Comparison of ENCODE assay signal across 1 cellular context in the genomic region with DNA sequence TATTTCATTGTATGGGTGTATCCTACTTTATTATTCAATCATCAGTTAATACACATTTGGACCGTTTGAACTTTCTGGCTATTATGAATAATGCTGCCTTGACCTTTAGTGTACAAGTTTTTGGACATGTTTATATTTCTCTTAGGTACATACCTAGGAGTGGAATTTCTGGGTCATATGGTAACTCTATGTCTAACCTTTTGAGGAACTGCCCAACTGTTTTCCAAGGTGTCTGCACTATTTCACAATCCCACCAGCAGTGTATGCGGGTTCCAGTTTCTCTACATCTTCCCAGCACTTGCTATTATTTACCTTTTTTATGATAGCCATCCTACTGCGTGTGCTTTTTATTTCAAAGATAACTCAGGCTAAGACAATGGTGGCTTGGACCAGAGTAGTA.
TF ChIP-seq lines count a peak whose summit lies in the region.

No MANE protein-coding gene starts in this region.

TF ChIP-seq in HepG2, 621 proteins besides CTCF, POLR2A, EP300 and RAD21 (continued from another document and continues in another):
- 0 out of 2 replicates have a peak, but pooled peaks have one; percentile 39 for TF ChIP-seq ZNF609 (CRISPR knock-in tag; IDR thresholded peaks at IDR 0.05; ENCODE audit: borderline replicate concordance)
- TF ChIP-seq MED1 (CRISPR knock-in tag; IDR thresholded peaks at IDR 0.05), result peak; percentile 67
- TF ChIP-seq SOX5 (CRISPR knock-in tag; IDR thresholded peaks at IDR 0.05; ENCODE audit: borderline replicate concordance), result peak; percentile 67; the same call in 1 of the 2 replicates
- no peak for TF ChIP-seq ZNF460 (CRISPR knock-in tag; IDR thresholded peaks at IDR 0.05; ENCODE audit: borderline replicate concordance)
- 0 out of 2 replicates have a peak, but pooled peaks have one; percentile 55 for TF ChIP-seq SMYD3 (CRISPR knock-in tag; IDR thresholded peaks at IDR 0.05)
- TF ChIP-seq NR2F1 (CRISPR knock-in tag; IDR thresholded peaks at IDR 0.05), result peak; percentile 21 to 23; a peak in 2 of 4 replicates
- no peak for TF ChIP-seq CCDC6 (CRISPR knock-in tag; IDR thresholded peaks at IDR 0.05)
- no peak for TF ChIP-seq SNAPC4 (CRISPR knock-in tag; IDR thresholded peaks at IDR 0.05)
- TF ChIP-seq SMC3 (IDR thresholded peaks at IDR 0.05; ENCODE audit: low read length), result no peak
- no peak for TF ChIP-seq ZNF343 (CRISPR knock-in tag; IDR thresholded peaks at IDR 0.05)
- TF ChIP-seq CHD4 (IDR thresholded peaks at IDR 0.05; ENCODE audit: borderline replicate concordance, low read length), result no peak
- peak; percentile 93 for TF ChIP-seq RARA (CRISPR knock-in tag; IDR thresholded peaks at IDR 0.05)
- TF ChIP-seq LBX2 (CRISPR knock-in tag; IDR thresholded peaks at IDR 0.05; ENCODE audit: borderline replicate concordance), result no peak
- TF ChIP-seq NR2F2 (IDR thresholded peaks at IDR 0.05; ENCODE audit: borderline replicate concordance, low read depth), result 0 out of 2 replicates have a peak, but pooled peaks have one; percentile 14
- TF ChIP-seq CENPX (CRISPR knock-in tag; IDR thresholded peaks at IDR 0.05), result no peak
- TF ChIP-seq ZNF577 (CRISPR knock-in tag; IDR thresholded peaks at IDR 0.05; ENCODE audit: borderline replicate concordance, low read depth), result no peak
- TF ChIP-seq ONECUT2 (CRISPR knock-in tag; IDR thresholded peaks at IDR 0.05), result no peak
- TF ChIP-seq RNF219 (CRISPR knock-in tag; IDR thresholded peaks at IDR 0.05), result no peak
- no peak for TF ChIP-seq ZBTB7B (CRISPR knock-in tag; IDR thresholded peaks at IDR 0.05)
- no peak for TF ChIP-seq ZNF788 (CRISPR knock-in tag; IDR thresholded peaks at IDR 0.05; ENCODE audit: borderline replicate concordance)
- TF ChIP-seq MED8 (CRISPR knock-in tag; IDR thresholded peaks at IDR 0.05; ENCODE audit: insufficient replicate concordance), result no peak
- TF ChIP-seq NFYB (CRISPR knock-in tag; IDR thresholded peaks at IDR 0.05), result no peak
- no peak for TF ChIP-seq PCBP2 (optimal IDR thresholded peaks at IDR 0.05; ENCODE audit: low read depth, low read length, poor library complexity, severe bottlenecking)
- no peak for TF ChIP-seq ZNF121 (CRISPR knock-in tag; IDR thresholded peaks at IDR 0.05)
- TF ChIP-seq ZNF557 (CRISPR knock-in tag; IDR thresholded peaks at IDR 0.05), result no peak
- no peak for TF ChIP-seq SAFB2 (CRISPR knock-in tag; IDR thresholded peaks at IDR 0.05; ENCODE audit: borderline replicate concordance, low read depth)
- TF ChIP-seq NCOR1 (IDR thresholded peaks at IDR 0.05; ENCODE audit: borderline replicate concordance, low read length), result 0 out of 2 replicates have a peak, but pooled peaks have one; percentile 34
- TF ChIP-seq ARNTL (CRISPR knock-in tag; IDR thresholded peaks at IDR 0.05), result no peak
- TF ChIP-seq ZNF780A (CRISPR knock-in tag; IDR thresholded peaks at IDR 0.05), result no peak
- no peak for TF ChIP-seq POGZ (CRISPR knock-in tag; IDR thresholded peaks at IDR 0.05)
- 0 out of 2 replicates have a peak, but pooled peaks have one; percentile 49 for TF ChIP-seq ARID2 (CRISPR knock-in tag; IDR thresholded peaks at IDR 0.05; ENCODE audit: borderline replicate concordance)
- no peak for TF ChIP-seq IRF2 (CRISPR knock-in tag; IDR thresholded peaks at IDR 0.05)
- no peak for TF ChIP-seq POLR2G (IDR thresholded peaks at IDR 0.05; ENCODE audit: low read depth, low read length)
- no peak for TF ChIP-seq NFE2L2 (IDR thresholded peaks at IDR 0.05; ENCODE audit: low read length)
- TF ChIP-seq ZSCAN31 (CRISPR knock-in tag; IDR thresholded peaks at IDR 0.05; ENCODE audit: low read depth), result no peak
- TF ChIP-seq, protein P1, sequence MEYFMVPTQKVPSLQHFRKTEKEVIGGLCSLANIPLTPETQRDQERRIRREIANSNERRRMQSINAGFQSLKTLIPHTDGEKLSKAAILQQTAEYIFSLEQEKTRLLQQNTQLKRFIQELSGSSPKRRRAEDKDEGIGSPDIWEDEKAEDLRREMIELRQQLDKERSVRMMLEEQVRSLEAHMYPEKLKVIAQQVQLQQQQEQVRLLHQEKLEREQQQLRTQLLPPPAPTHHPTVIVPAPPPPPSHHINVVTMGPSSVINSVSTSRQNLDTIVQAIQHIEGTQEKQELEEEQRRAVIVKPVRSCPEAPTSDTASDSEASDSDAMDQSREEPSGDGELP (IDR thresholded peaks at IDR 0.05; ENCODE audit: borderline replicate concordance, low read depth), result no peak; the same call in 1 of the 2 replicates
- TF ChIP-seq CBX1 (IDR thresholded peaks at IDR 0.05; ENCODE audit: low read depth), result no peak
- TF ChIP-seq YEATS2 (CRISPR knock-in tag; IDR thresholded peaks at IDR 0.05; ENCODE audit: borderline replicate concordance), result no peak
- 0 out of 2 replicates have a peak, but pooled peaks have one; percentile 21 for TF ChIP-seq NCOA2 (CRISPR knock-in tag; IDR thresholded peaks at IDR 0.05)
- TF ChIP-seq ARNT2 (CRISPR knock-in tag; IDR thresholded peaks at IDR 0.05; ENCODE audit: low read depth), result no peak
- no peak for TF ChIP-seq REPIN1 (CRISPR knock-in tag; IDR thresholded peaks at IDR 0.05; ENCODE audit: borderline replicate concordance, low read depth)
- 0 out of 4 replicates have a peak, but pooled peaks of 1 of the 2 experiments have one; percentile 16 for TF ChIP-seq ATF4 (CRISPR knock-in tag; IDR thresholded peaks at IDR 0.05)
- TF ChIP-seq ZNF362 (CRISPR knock-in tag; IDR thresholded peaks at IDR 0.05; ENCODE audit: borderline replicate concordance), result no peak
- TF ChIP-seq SAP130 (CRISPR knock-in tag; IDR thresholded peaks at IDR 0.05; ENCODE audit: low read depth), result no peak
- TF ChIP-seq POLR2AphosphoS2 (IDR thresholded peaks at IDR 0.05; ENCODE audit: low read depth, low read length), result no peak
- TF ChIP-seq KLF9 (CRISPR knock-in tag; IDR thresholded peaks at IDR 0.05; ENCODE audit: low read depth), result no peak
- TF ChIP-seq, protein P2, sequence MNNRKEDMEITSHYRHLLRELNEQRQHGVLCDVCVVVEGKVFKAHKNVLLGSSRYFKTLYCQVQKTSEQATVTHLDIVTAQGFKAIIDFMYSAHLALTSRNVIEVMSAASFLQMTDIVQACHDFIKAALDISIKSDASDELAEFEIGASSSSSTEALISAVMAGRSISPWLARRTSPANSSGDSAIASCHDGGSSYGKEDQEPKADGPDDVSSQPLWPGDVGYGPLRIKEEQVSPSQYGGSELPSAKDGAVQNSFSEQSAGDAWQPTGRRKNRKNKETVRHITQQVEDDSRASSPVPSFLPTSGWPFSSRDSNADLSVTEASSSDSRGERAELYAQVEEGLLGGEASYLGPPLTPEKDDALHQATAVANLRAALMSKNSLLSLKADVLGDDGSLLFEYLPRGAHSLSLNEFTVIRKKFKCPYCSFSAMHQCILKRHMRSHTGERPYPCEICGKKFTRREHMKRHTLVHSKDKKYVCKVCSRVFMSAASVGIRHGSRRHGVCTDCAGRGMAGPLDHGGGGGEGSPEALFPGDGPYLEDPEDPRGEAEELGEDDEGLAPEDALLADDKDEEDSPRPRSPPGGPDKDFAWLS (CRISPR knock-in tag; IDR thresholded peaks at IDR 0.05; ENCODE audit: borderline replicate concordance), result no peak
- 0 out of 2 replicates have a peak, but pooled peaks have one; percentile 11 for TF ChIP-seq RCOR2 (CRISPR knock-in tag; IDR thresholded peaks at IDR 0.05)
- no peak for TF ChIP-seq PRPF4 (IDR thresholded peaks at IDR 0.05; ENCODE audit: low read depth, low read length, poor library complexity, severe bottlenecking)
- no peak for TF ChIP-seq CHD2 (IDR thresholded peaks at IDR 0.05; ENCODE audit: low read depth, low read length)
